17 cellular contexts compared by ENCODE assay signal in the genomic region with DNA sequence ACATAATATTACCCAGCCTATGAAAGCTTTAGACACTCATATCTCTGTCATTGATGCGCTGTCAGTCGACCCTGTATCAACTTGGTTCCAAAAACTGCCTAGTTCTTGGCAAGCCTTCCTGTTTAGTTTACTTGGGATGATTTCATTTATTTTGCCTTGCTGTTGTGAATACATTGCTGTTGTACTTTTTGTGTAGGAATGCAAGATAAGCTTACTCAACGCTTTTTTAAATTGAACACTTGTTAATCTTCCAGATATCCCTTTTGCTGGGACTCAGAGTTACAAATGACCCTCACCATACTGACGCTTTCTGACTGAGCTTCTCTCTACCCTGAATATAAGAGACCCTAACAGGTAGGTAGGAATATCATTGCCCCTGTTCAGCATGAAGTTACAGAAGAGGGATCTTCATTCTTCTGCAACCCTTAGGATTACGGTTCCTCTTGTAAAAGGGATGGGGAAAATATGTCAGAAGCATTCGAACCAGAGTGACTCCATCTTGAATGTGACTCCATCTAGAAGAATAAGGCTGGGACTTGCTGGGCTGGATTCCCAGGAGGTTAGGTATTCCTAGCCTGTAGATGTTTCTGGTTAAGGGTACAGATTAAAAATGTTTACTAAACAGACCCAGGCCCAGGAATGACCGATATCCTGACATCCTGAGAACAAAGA. TPM values are rescaled to one million over a fixed set of nuclear protein-coding genes. Genes with fewer than 3 reads are reported as not detected.
DNase-seq lines count a peak whose midpoint lies in the region; ATAC-seq, FAIRE-seq and TF ChIP-seq lines count a peak whose summit lies in the region.
"Had no signal": no experiment of that assay in that cellular context is flagged by ENCODE, and none has a peak within 500 bp of the region (broad histone marks: within the 10 kb centered on the region; RNA-seq: fewer than 3 reads in every experiment).

No MANE protein-coding gene starts in this region.

- no peak for TF ChIP-seq CTCF in breast epithelium (IDR thresholded peaks at IDR 0.05)
- TF ChIP-seq CTCF in mammary epithelial cell (conservative IDR thresholded peaks at IDR 0.05 in 1 of 2, IDR thresholded peaks at IDR 0.05 in 1 of 2; ENCODE audit: extremely low read depth in 1 of 2, insufficient read depth in 1 of 2, low read depth in 1 of 2, low read length in 2 of 2), result no peak
- no peak for TF ChIP-seq CTCF in K562 (IDR thresholded peaks at IDR 0.05 in 2 of 3, conservative IDR thresholded peaks at IDR 0.05 in 1 of 3; ENCODE audit: insufficient read depth in 2 of 3, low read depth in 1 of 3, low read length in 3 of 3)
- TF ChIP-seq CTCF in transverse colon (IDR thresholded peaks at IDR 0.05), result no peak

- H3K4me1 Mint-ChIP-seq in natural killer cell treated with Interleukin-12 subunit alpha and Interleukin-12 subunit beta and Interleukin-15 and Interleukin-18, amount 100 ng/mL, for 72 hours (ENCODE audit: low read depth in 2 of 2), result no peaks in the 10 kb centered on the region

- no peak overlapping the region for H3K4me3 Mint-ChIP-seq in natural killer cell treated with Interleukin-12 subunit alpha and Interleukin-12 subunit beta and Interleukin-15 and Interleukin-18, amount 100 ng/mL, for 72 hours

- H3K9me3 ChIP-seq in breast epithelium (no peaks in the 10 kb centered on the region), mammary epithelial cell (replicated peaks; ENCODE audit: insufficient read depth, low read length) (no peaks in the 10 kb centered on the region), K562 (replicated peaks; ENCODE audit: control insufficient read depth, insufficient read depth, low read depth, low read length) (no peaks in the 10 kb centered on the region), muscle layer of colon (ENCODE audit: low read length) (no peaks in the 10 kb centered on the region), transverse colon (no peaks in the 10 kb centered on the region)

- no peak overlapping the region for H3K27ac Mint-ChIP-seq in natural killer cell treated with Interleukin-12 subunit alpha and Interleukin-12 subunit beta and Interleukin-15 and Interleukin-18, amount 100 ng/mL, for 72 hours

- H3K36me3 Mint-ChIP-seq in natural killer cell treated with Interleukin-12 subunit alpha and Interleukin-12 subunit beta and Interleukin-15 and Interleukin-18, amount 100 ng/mL, for 72 hours, result no peaks in the 10 kb centered on the region

- intact Hi-C loops in breast epithelium (cut with DNase I; ENCODE audit: low total_unique reads), result no loop called here
- intact Hi-C loops in mammary epithelial cell (cut with micrococcal nuclease), result no loop called here
- intact Hi-C loops in K562 (cut with micrococcal nuclease), result no loop called here
- intact Hi-C loops in transverse colon (cut with DNase I; ENCODE audit: low total_unique reads), result no loop called here

- no peaks in the 10 kb centered on the region for H4K20me1 ChIP-seq in mammary epithelial cell (ENCODE audit: insufficient read depth, low read length)
- H4K20me1 ChIP-seq in K562 (replicated peaks; ENCODE audit: control insufficient read depth, insufficient read depth, low read length), result no peaks in the 10 kb centered on the region

- no peak for DNase-seq in breast epithelium (ENCODE audit: low spot score in 2 of 2)
- no peak for DNase-seq in mammary epithelial cell
- DNase-seq in K562 (ENCODE audit: extremely low read depth in 1 of 4, low spot score in 3 of 4), result no peak
- DNase-seq in transverse colon, result no peak
- no peak for DNase-seq in natural killer cell treated with Interleukin-12 subunit alpha and Interleukin-12 subunit beta and Interleukin-15 and Interleukin-18, amount 100 ng/mL, for 72 hours (ENCODE audit: low spot score)
- DNase-seq: C1 segment of cervical spinal cord, DMS 273 treated with DMSO at 0.1 percent for 48 hours, MG63, NCI-H1105, NCI-H187, NCI-H446 treated with DMSO at 0.1 percent for 48 hours, NCI-H774 had no signal

- H3K27ac ChIP-seq in breast epithelium (peak overlapping the region; percentile 36 to 74), mammary epithelial cell (ENCODE audit: insufficient read depth, low read depth, low read length) (no peak overlapping the region), K562 (ENCODE audit: extremely low read depth, low read depth, low read length) (no peak overlapping the region), muscle layer of colon (ENCODE audit: low read depth, low read length) (no peak overlapping the region), transverse colon (peak overlapping the region; percentile 45 to 75 (median 58))
- H3K27ac ChIP-seq: 22Rv1 had no signal

- H3K9ac ChIP-seq in mammary epithelial cell (ENCODE audit: insufficient read depth, low read length) (no peak overlapping the region), K562 (ENCODE audit: insufficient read depth in 1 of 2, low read depth in 2 of 2, low read length in 2 of 2) (no peak overlapping the region), muscle layer of colon (ENCODE audit: low read length) (peak overlapping the region; percentile 24)

- H3K79me2 ChIP-seq in mammary epithelial cell (ENCODE audit: insufficient read depth, low read length) (no peaks in the 10 kb centered on the region), K562 (ENCODE audit: control insufficient read depth, insufficient read depth, low read length) (no peaks in the 10 kb centered on the region)

- H2AFZ ChIP-seq in mammary epithelial cell (ENCODE audit: low read depth, low read length) (no peak overlapping the region), K562 (ENCODE audit: low read depth, low read length) (no peak overlapping the region)

- H3K4me2 ChIP-seq in mammary epithelial cell (ENCODE audit: insufficient read depth, low read depth, low read length) (no peak overlapping the region), K562 (ENCODE audit: insufficient read depth, low read length) (no peak overlapping the region)

- POLR2A ChIA-PET in K562 (lab: Yijun Ruan, JAX), result interaction anchor here (0.8 to 1.9 kb wide), 2 partner anchors 12 to 30 kb away, joined by 3 to 5 read pairs; no protein-coding TSS in a partner anchor

- H3K4me1 ChIP-seq in breast epithelium (no peaks in the 10 kb centered on the region), mammary epithelial cell (ENCODE audit: insufficient read depth, low read length) (peaks cover 5% of the 10 kb centered on the region), K562 (replicated peaks in 1 of 2; ENCODE audit: control insufficient read depth in 2 of 2, insufficient read depth in 2 of 2, low read length in 2 of 2) (no peaks in the 10 kb centered on the region), muscle layer of colon (ENCODE audit: insufficient read depth, low read length) (peaks cover 17% of the 10 kb centered on the region), transverse colon (peaks cover 0 to 8% (median 0%) of the 10 kb centered on the region in 4 donors)

- dilution Hi-C loops in mammary epithelial cell (cut with HindIII; ENCODE audit: low sequenced_read_pairs), result no loop called here

- TF ChIP-seq EP300 in K562 (IDR thresholded peaks at IDR 0.05; ENCODE audit: low read length), result no peak
- no peak for TF ChIP-seq EP300 in transverse colon (IDR thresholded peaks at IDR 0.05; ENCODE audit: low read depth)

- FAIRE-seq in K562 (lab: Jason Lieb, UNC), result no peak
- FAIRE-seq: H1 had no signal

- H3K9me3 Mint-ChIP-seq in natural killer cell treated with Interleukin-12 subunit alpha and Interleukin-12 subunit beta and Interleukin-15 and Interleukin-18, amount 100 ng/mL, for 72 hours, result no peaks in the 10 kb centered on the region

- CTCF ChIA-PET in mammary epithelial cell (lab: Charles Lee; ENCODE audit: low non-redundant PET) (no interaction called here), K562 (lab: Yijun Ruan, JAX; ENCODE audit: low intra/inter-chr PET ratio) (no interaction called here)

- no peaks in the 10 kb centered on the region for H3K9me1 ChIP-seq in K562 (ENCODE audit: control insufficient read depth, insufficient read depth, low read length)

- TF ChIP-seq POLR2A in breast epithelium (IDR thresholded peaks at IDR 0.05), result no peak
- TF ChIP-seq POLR2A in K562 (conservative IDR thresholded peaks at IDR 0.05), result no peak
- TF ChIP-seq POLR2A in transverse colon (IDR thresholded peaks at IDR 0.05), result no peak

- H3K27me3 Mint-ChIP-seq in natural killer cell treated with Interleukin-12 subunit alpha and Interleukin-12 subunit beta and Interleukin-15 and Interleukin-18, amount 100 ng/mL, for 72 hours, result no peaks in the 10 kb centered on the region

- ATAC-seq in K562 (no peak), esophagus mucosa (no peak), HG03565 (IDR thresholded peaks at IDR 0.05; ENCODE audit: unreplicated experiment) (no peak)
- ATAC-seq in natural killer cell treated with Interleukin-12 subunit alpha and Interleukin-12 subunit beta and Interleukin-15 and Interleukin-18, amount 100 ng/mL, for 72 hours, result no peak

- BruUV-seq in mammary epithelial cell (replicated peaks; lab: Mats Ljungman, UMichigan) (no TSS peak), K562 (replicated peaks; lab: Mats Ljungman, UMichigan) (no TSS peak)

- H3K4me3 ChIP-seq in breast epithelium (peak overlapping the region in 2 of 3 donors; percentile 11 to 38), mammary epithelial cell (replicated peaks in 1 of 3; ENCODE audit: insufficient read depth in 1 of 3, low read depth in 2 of 3, low read length in 3 of 3) (no peak overlapping the region), K562 (no peak overlapping the region), muscle layer of colon (ENCODE audit: low read depth in 1 of 2, low read length in 2 of 2) (peak overlapping the region in 1 of 2 donors; percentile 49), transverse colon (no peak overlapping the region)
- H3K4me3 ChIP-seq: MG63 had no signal

- 94% methylated on average over 7 of the region's 7 CpGs for WGBS in mammary epithelial cell (ENCODE audit: low coverage, missing lambda C conversion rate)
- WGBS in K562 (ENCODE audit: insufficient coverage, low coverage, missing lambda C conversion rate), result 79% methylated on average over 7 of the region's 7 CpGs
- 87 to 92% methylated on average over 7 of the region's 7 CpGs for WGBS in transverse colon (ENCODE audit: low coverage in 1 of 2), 2 donors

- in situ Hi-C loops in mammary epithelial cell (cut with MboI; ENCODE audit: low sequenced_read_pairs in 2 of 2), result no loop called here
- in situ Hi-C loops in K562 (cut with MboI), result no loop called here
- in situ Hi-C loops in transverse colon (cut with MboI; ENCODE audit: low pct_ligation_motif_present in 1 of 4, low pct_unique_long_range_greater_than_20kb in 1 of 4, low sequenced_read_pairs in 3 of 4), result no loop called here

- H3K27me3 ChIP-seq in breast epithelium (no peaks in the 10 kb centered on the region), mammary epithelial cell (ENCODE audit: insufficient read depth, low read length) (no peaks in the 10 kb centered on the region), K562 (ENCODE audit: control insufficient read depth in 2 of 2, insufficient read depth in 2 of 2, low read length in 2 of 2) (no peaks in the 10 kb centered on the region), muscle layer of colon (ENCODE audit: control insufficient read depth in 1 of 2, insufficient read depth in 2 of 2, low read length in 2 of 2) (no peaks in the 10 kb centered on the region), transverse colon (no peaks in the 10 kb centered on the region)
- H3K27me3 ChIP-seq: MG63 had no signal

- no peaks in the 10 kb centered on the region for H3K36me3 ChIP-seq in breast epithelium
- H3K36me3 ChIP-seq in mammary epithelial cell (ENCODE audit: insufficient read depth, low read length), result peaks cover 2% of the 10 kb centered on the region
- H3K36me3 ChIP-seq in K562 (ENCODE audit: control insufficient read depth, insufficient read depth, low read length), result no peaks in the 10 kb centered on the region; the same call in 2 of the 3 replicates
- no peaks in the 10 kb centered on the region for H3K36me3 ChIP-seq in muscle layer of colon (ENCODE audit: insufficient read depth, low read length)
- no peaks in the 10 kb centered on the region for H3K36me3 ChIP-seq in transverse colon

- TF ChIP-seq RAD21 in K562 (CRISPR knock-in tag; conservative IDR thresholded peaks at IDR 0.05 in 1 of 2, IDR thresholded peaks at IDR 0.05 in 1 of 2), result no peak

RNA-seq across cellular contexts. Expression of a gene that starts 13.7 kb away (rescaled TPM):
- 100 to 1,000 TPM in 1 of 3 donors, 10 to 100 TPM in 2; 70.5 to 104 (median 94.1) TPM for total RNA-seq in breast epithelium
- total RNA-seq in mammary epithelial cell, result 100 to 1,000 TPM in 1 of 2 donors, 10 to 100 TPM in 1; 76.4 to 103 TPM
- polyA plus RNA-seq in mammary epithelial cell, result 65.0 TPM
- 74.2 TPM for polyA minus RNA-seq in mammary epithelial cell
- total RNA-seq in K562 (2011; cell fraction: chromatin; rRNA removed; ENCODE audit: low replicate concordance), result 20.6 and 26.6 TPM in 2 replicates
- 10.8 and 11.4 TPM in 2 replicates for total RNA-seq in K562 (2011; cell fraction: nucleolus; rRNA removed)
- 21.5 and 22.1 TPM in 2 replicates for total RNA-seq in K562 (2011; cell fraction: nucleoplasm; rRNA removed)
- total RNA-seq in K562 (2014; rRNA removed), result 77.6 and 82.2 TPM in 2 replicates
- total RNA-seq in K562 (2014; rRNA removed; fragmentation: Illumina TruSeq; extraction: Trizol), result 133 and 145 TPM in 2 replicates
- 132 and 139 TPM in 2 replicates for total RNA-seq in K562 (2015; rRNA removed; fragmentation: Illumina TruSeq; extraction: Trizol)
- total RNA-seq in K562 (2021), result 94.5 and 102 TPM in 2 replicates
- 160 and 181 TPM in 2 replicates for polyA plus RNA-seq in K562 (2011; rRNA removed)
- polyA plus RNA-seq in K562 (2011; cell fraction: cytosol; rRNA removed), result 63.7 and 111 TPM in 2 replicates
- 31.0 and 62.6 TPM in 2 replicates for polyA plus RNA-seq in K562 (2011; cell fraction: nucleus; rRNA removed)
- 62.7 and 79.2 TPM in 2 replicates for polyA plus RNA-seq in K562 (2012)
- polyA plus RNA-seq in K562 (2014; fragmentation: Illumina TruSeq; extraction: Trizol), result 107 and 136 TPM in 2 replicates
- 10 to 100 TPM; 51.7 to 56.9 TPM for polyA plus RNA-seq in K562 (2014; fragmentation: Nextera tagmentation; extraction: Ambion mirVana)
- polyA plus RNA-seq in K562 (2014; rRNA removed), result 85.5 and 93.1 TPM in 2 replicates
- 123 and 148 TPM in 2 replicates for polyA minus RNA-seq in K562 (2011; rRNA and poly(A)+ RNA removed)
- 59.0 and 76.1 TPM in 2 replicates for polyA minus RNA-seq in K562 (2011; cell fraction: cytosol; rRNA and poly(A)+ RNA removed)
- polyA minus RNA-seq in K562 (2011; cell fraction: nucleus; rRNA and poly(A)+ RNA removed), result 16.0 and 34.2 TPM in 2 replicates
- 10 to 100 TPM; 17.1 to 61.4 (median 46.3) TPM for total RNA-seq in transverse colon
- 50.4 TPM for total RNA-seq in esophagus mucosa
- total RNA-seq in natural killer cell treated with Interleukin-12 subunit alpha and Interleukin-12 subunit beta and Interleukin-15 and Interleukin-18, amount 100 ng/mL, for 72 hours, result 10 to 100 TPM; 47.9 to 57.0 TPM

RNA-seq across cellular contexts. Expression of a gene that starts 32.4 kb away (rescaled TPM):
- total RNA-seq in breast epithelium (100 to 1,000 TPM in 1 of 3 donors, 10 to 100 TPM in 2; 30.2 to 137 (median 39.2) TPM), mammary epithelial cell (10 to 100 TPM; 77.8 to 83.2 TPM), K562 (2014; rRNA removed) (34.6 and 41.4 TPM in 2 replicates), K562 (2014; rRNA removed; fragmentation: Illumina TruSeq; extraction: Trizol) (66.7 and 77.0 TPM in 2 replicates), K562 (2015; rRNA removed; fragmentation: Illumina TruSeq; extraction: Trizol) (66.2 and 68.6 TPM in 2 replicates), K562 (2021) (68.4 and 77.8 TPM in 2 replicates), transverse colon (10 to 100 TPM; 21.9 to 93.0 (median 48.8) TPM), esophagus mucosa (34.2 TPM)
- polyA plus RNA-seq in mammary epithelial cell (21.0 TPM), K562 (2011; rRNA removed) (49.9 and 56.4 TPM in 2 replicates), K562 (2014; fragmentation: Illumina TruSeq; extraction: Trizol) (36.9 and 42.2 TPM in 2 replicates), K562 (2014; fragmentation: Nextera tagmentation; extraction: Ambion mirVana) (10 to 100 TPM; 21.9 to 30.5 TPM), K562 (2014; rRNA removed) (42.2 TPM in 2 replicates)
- 52.4 TPM for polyA minus RNA-seq in mammary epithelial cell
- total RNA-seq in K562 (2011; cell fraction: chromatin; rRNA removed; ENCODE audit: low replicate concordance), result 39.0 and 100 TPM in 2 replicates
- 23.3 and 36.5 TPM in 2 replicates for total RNA-seq in K562 (2011; cell fraction: nucleolus; rRNA removed)
- total RNA-seq in K562 (2011; cell fraction: nucleoplasm; rRNA removed), result 50.3 and 69.0 TPM in 2 replicates
- 38.9 and 51.9 TPM in 2 replicates for polyA plus RNA-seq in K562 (2011; cell fraction: cytosol; rRNA removed)
- 82.5 and 93.8 TPM in 2 replicates for polyA plus RNA-seq in K562 (2011; cell fraction: nucleus; rRNA removed)
- 40.0 and 43.3 TPM in 2 replicates for polyA plus RNA-seq in K562 (2012)
- 114 and 120 TPM in 2 replicates for polyA minus RNA-seq in K562 (2011; rRNA and poly(A)+ RNA removed)
- 37.6 and 38.2 TPM in 2 replicates for polyA minus RNA-seq in K562 (2011; cell fraction: cytosol; rRNA and poly(A)+ RNA removed)
- polyA minus RNA-seq in K562 (2011; cell fraction: nucleus; rRNA and poly(A)+ RNA removed), result 55.5 and 85.7 TPM in 2 replicates
- total RNA-seq in natural killer cell treated with Interleukin-12 subunit alpha and Interleukin-12 subunit beta and Interleukin-15 and Interleukin-18, amount 100 ng/mL, for 72 hours, result 10 to 100 TPM; 63.2 to 70.6 TPM

RNA-seq across cellular contexts. Expression of a gene that starts 55.7 kb away (rescaled TPM):
- 10 to 100 TPM in 1 of 3 donors, 1 to 10 TPM in 2; 1.8 to 12.9 (median 3.3) TPM for total RNA-seq in breast epithelium
- 1 to 10 TPM; 5.2 to 6.1 TPM for total RNA-seq in mammary epithelial cell
- 4.9 TPM for polyA plus RNA-seq in mammary epithelial cell
- 0.98 TPM for polyA minus RNA-seq in mammary epithelial cell
- 24.9 and 68.1 TPM in 2 replicates for total RNA-seq in K562 (2011; cell fraction: chromatin; rRNA removed; ENCODE audit: low replicate concordance)
- total RNA-seq in K562 (2011; cell fraction: nucleolus; rRNA removed), result 16.0 and 22.9 TPM in 2 replicates
- 24.2 and 24.8 TPM in 2 replicates for total RNA-seq in K562 (2011; cell fraction: nucleoplasm; rRNA removed)
- total RNA-seq in K562 (2014; rRNA removed), result 13.1 and 13.2 TPM in 2 replicates
- total RNA-seq in K562 (2014; rRNA removed; fragmentation: Illumina TruSeq; extraction: Trizol), result 20.7 and 24.3 TPM in 2 replicates
- 18.2 and 19.0 TPM in 2 replicates for total RNA-seq in K562 (2015; rRNA removed; fragmentation: Illumina TruSeq; extraction: Trizol)
- total RNA-seq in K562 (2021), result 13.8 and 15.7 TPM in 2 replicates
- polyA plus RNA-seq in K562 (2011; rRNA removed), result 28.9 and 32.6 TPM in 2 replicates
- 6.9 and 11.5 TPM in 2 replicates for polyA plus RNA-seq in K562 (2011; cell fraction: cytosol; rRNA removed)
- polyA plus RNA-seq in K562 (2011; cell fraction: nucleus; rRNA removed), result 27.4 and 34.7 TPM in 2 replicates
- 8.8 and 12.3 TPM in 2 replicates for polyA plus RNA-seq in K562 (2012)
- 19.4 and 23.5 TPM in 2 replicates for polyA plus RNA-seq in K562 (2014; fragmentation: Illumina TruSeq; extraction: Trizol)
- 10 to 100 TPM; 21.4 to 27.8 TPM for polyA plus RNA-seq in K562 (2014; fragmentation: Nextera tagmentation; extraction: Ambion mirVana)
- 18.1 and 18.9 TPM in 2 replicates for polyA plus RNA-seq in K562 (2014; rRNA removed)
- polyA minus RNA-seq in K562 (2011; rRNA and poly(A)+ RNA removed), result 37.6 and 39.6 TPM in 2 replicates
- polyA minus RNA-seq in K562 (2011; cell fraction: cytosol; rRNA and poly(A)+ RNA removed), result 6.2 and 11.1 TPM in 2 replicates
- polyA minus RNA-seq in K562 (2011; cell fraction: nucleus; rRNA and poly(A)+ RNA removed), result 23.6 and 40.1 TPM in 2 replicates
- 1 to 10 TPM in 2 of 4 donors, under 1 TPM in 1, not detected in 1; 0.55 to 4.0 (median 3.2) TPM for total RNA-seq in transverse colon
- total RNA-seq in esophagus mucosa, result 1.2 TPM
- 1 to 10 TPM; 4.7 to 6.5 TPM for total RNA-seq in natural killer cell treated with Interleukin-12 subunit alpha and Interleukin-12 subunit beta and Interleukin-15 and Interleukin-18, amount 100 ng/mL, for 72 hours

Comparison
In these comparisons a context has a peak if more than half of its experiments do, and no peak if none do; other contexts are left out.
1. H3K27ac ChIP-seq: peak in breast epithelium (2 of 2) and transverse colon (4 of 4); none in mammary epithelial cell (single experiment), K562 (single experiment) and muscle layer of colon (single experiment).
2. H3K4me3 ChIP-seq: peak in breast epithelium (2 of 3); none in mammary epithelial cell (0 of 3), K562 (single experiment) and transverse colon (0 of 4).